In genomic region chr2:35255826-35256225, GRCh38 we compare ENCODE assay signal across 26 cellular contexts.
"Had no signal": no experiment of that assay in that cellular context is flagged by ENCODE, and none has a peak within 500 bp of the region (broad histone marks: within the 10 kb centered on the region; RNA-seq: fewer than 3 reads in every experiment).

No MANE protein-coding gene starts in this region.

- DNase-seq: activated effector memory CD4-positive, alpha-beta T cell treated with anti-CD3 and anti-CD28 coated beads, Interleukin-2, amount 50 U/mL, for 16 hours; activated effector memory CD4-positive, alpha-beta T cell treated with Interleukin-2 at 50 U/mL for 16 hours; activated gamma-delta T cell; activated gamma-delta T cell treated with Interleukin-2 at 50 U/mL for 16 hours; activated naive CD4-positive, alpha-beta T cell; activated naive CD4-positive, alpha-beta T cell treated with anti-CD3 and anti-CD28 coated beads for 36 hours; activated naive CD4-positive, alpha-beta T cell treated with anti-CD3 and anti-CD28 coated beads, Interleukin-2, amount 10 ng/mL, durations not matched to agents 7 days and 5 days; activated naive CD4-positive, alpha-beta T cell treated with anti-CD3 and anti-CD28 coated beads, Interleukin-2, amount 50 U/mL, for 16 hours; activated naive CD4-positive, alpha-beta T cell treated with Interleukin-2 at 50 U/mL for 16 hours; activated naive CD8-positive, alpha-beta T cell treated with anti-CD3 and anti-CD28 coated beads for 36 hours; activated naive CD8-positive, alpha-beta T cell treated with anti-CD3 and anti-CD28 coated beads, Interleukin-2, amount 10 ng/mL, durations not matched to agents 7 days and 5 days; activated naive CD8-positive, alpha-beta T cell treated with anti-CD3 and anti-CD28 coated beads, Interleukin-2, amount 50 U/mL, for 24 hours; activated T-cell treated with anti-CD3 and anti-CD28 coated beads, Interleukin-2, amount 50 U/mL, for 24 hours; activated T-cell treated with anti-CD3 and anti-CD28 coated beads, Interleukin-2, amount 50 U/mL, for 4 hours; activated T-cell treated with anti-CD3 and anti-CD28 coated beads, Interleukin-2, amount 50 U/mL, for 48 hours; activated T-cell treated with anti-CD3 and anti-CD28 coated beads, Interleukin-2, amount 50 U/mL, for 72 hours; adrenal gland; amniotic stem cell; amygdala; anterior cingulate cortex; aorta; body of pancreas; brain microvascular endothelial cell; caudate nucleus; central memory CD4-positive, alpha-beta T cell; cerebellar nuclear complex had no signal
